Comparison of ENCODE assay signal across 21 cellular contexts in the genomic region with DNA sequence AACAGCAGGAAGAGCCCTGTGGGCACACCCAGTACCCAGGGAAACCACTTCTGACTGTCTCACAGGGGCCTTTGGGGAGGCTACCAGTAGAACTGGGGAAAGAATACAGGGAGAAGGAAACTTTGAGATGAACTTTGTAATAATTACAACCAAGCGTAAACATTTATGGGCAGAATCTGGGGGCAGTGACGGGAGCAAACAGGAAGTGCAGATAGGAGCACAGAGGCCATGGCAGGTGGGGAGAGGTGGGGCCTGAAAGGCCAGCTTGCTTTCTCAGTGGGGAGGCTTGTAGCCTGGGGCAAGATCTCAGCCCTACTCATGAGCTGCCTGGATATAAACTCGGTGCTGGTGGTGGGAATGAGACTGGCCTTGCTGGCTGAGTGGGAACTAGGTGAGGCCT.
DNase-seq lines count a peak whose midpoint lies in the region; ATAC-seq, FAIRE-seq and TF ChIP-seq lines count a peak whose summit lies in the region.
"Had no signal": no experiment of that assay in that cellular context is flagged by ENCODE, and none has a peak within 500 bp of the region (broad histone marks: within the 10 kb centered on the region; RNA-seq: fewer than 3 reads in every experiment).

No MANE protein-coding gene starts in this region.

- in situ Hi-C loops in HepG2 (cut with HindIII; ENCODE audit: extremely low pct_ligation_motif_present, low pct_unique_long_range_greater_than_20kb): no loop called here

- peak overlapping the region; percentile 38 for H3K4me3 Mint-ChIP-seq in neural progenitor cell
- H3K4me3 Mint-ChIP-seq: CD4-positive, CD25-positive, alpha-beta regulatory T cell; IgD-negative memory B cell had no signal

- TF ChIP-seq EP300 in HepG2 (IDR thresholded peaks at IDR 0.05; ENCODE audit: low read depth in 2 of 2, low read length in 2 of 2) (no peak), HepG2 (CRISPR knock-in tag; IDR thresholded peaks at IDR 0.05; ENCODE audit: borderline replicate concordance) (no peak), H1 (IDR thresholded peaks at IDR 0.05; ENCODE audit: borderline replicate concordance in 1 of 2, low read depth in 2 of 2, low read length in 2 of 2) (no peak)

- no peaks in the 10 kb centered on the region for H3F3A ChIP-seq in neural progenitor cell (ENCODE audit: low read depth)

- H3K27me3 Mint-ChIP-seq in neural progenitor cell (ENCODE audit: insufficient read depth, low read depth): peaks cover 5% of the 10 kb centered on the region
- H3K27me3 Mint-ChIP-seq: CD4-positive, CD25-positive, alpha-beta regulatory T cell had no signal

- H3K79me2 ChIP-seq in HepG2 (ENCODE audit: insufficient read depth, low read length): no peaks in the 10 kb centered on the region
- no peaks in the 10 kb centered on the region for H3K79me2 ChIP-seq in H1 (ENCODE audit: control insufficient read depth in 1 of 2, insufficient read depth in 2 of 2, low read length in 2 of 2)
- H3K79me2 ChIP-seq in neural progenitor cell (ENCODE audit: low read depth): peaks cover 8% of the 10 kb centered on the region

- no peaks in the 10 kb centered on the region for H3K79me1 ChIP-seq in H1 (ENCODE audit: low read depth, low read length)

- no peak overlapping the region for H2AK5ac ChIP-seq in H1 (ENCODE audit: low read depth, low read length)

- ATAC-seq in HepG2 (no peak), right lobe of liver (no peak), HG02642 (IDR thresholded peaks at IDR 0.05; ENCODE audit: poor library complexity, unreplicated experiment) (no peak)
- ATAC-seq: HCT116 had no signal

- H2BK15ac ChIP-seq in H1 (ENCODE audit: low read length): no peak overlapping the region

- no peak overlapping the region for H2BK20ac ChIP-seq in H1 (ENCODE audit: low read length)

- H4K8ac ChIP-seq in H1 (ENCODE audit: extremely low read depth, insufficient read depth, low read length): no peak overlapping the region

- peaks cover 73% of the 10 kb centered on the region for H3K9me3 Mint-ChIP-seq in neural progenitor cell

- no peak overlapping the region for H2BK120ac ChIP-seq in H1 (replicated peaks; ENCODE audit: low read depth, low read length)

- TF ChIP-seq CTCF in HepG2 (CRISPR knock-in tag; IDR thresholded peaks at IDR 0.05): no peak
- TF ChIP-seq CTCF in right lobe of liver (IDR thresholded peaks at IDR 0.05): no peak
- no peak for TF ChIP-seq CTCF in H1 (IDR thresholded peaks at IDR 0.05; ENCODE audit: control extremely low read depth in 1 of 3, insufficient read depth in 1 of 3, low read depth in 1 of 3, low read length in 3 of 3)
- TF ChIP-seq CTCF in neural progenitor cell (IDR thresholded peaks at IDR 0.05): no peak

- TF ChIP-seq POLR2A in HepG2 (IDR thresholded peaks at IDR 0.05; ENCODE audit: insufficient read depth in 1 of 2, low read depth in 2 of 2, low read length in 2 of 2) (no peak), right lobe of liver (IDR thresholded peaks at IDR 0.05) (no peak), H1 (IDR thresholded peaks at IDR 0.05; ENCODE audit: control extremely low read depth in 1 of 2, low read depth in 2 of 2, low read length in 2 of 2) (no peak)

- no peak overlapping the region for H2BK12ac ChIP-seq in H1 (ENCODE audit: low read depth, low read length)

- no peak overlapping the region for H3K14ac ChIP-seq in H1 (ENCODE audit: insufficient read length)

- H3K9me3 ChIP-seq in HepG2 (ENCODE audit: low read length) (no peaks in the 10 kb centered on the region), right lobe of liver (no peaks in the 10 kb centered on the region), H1 (ENCODE audit: insufficient read depth in 2 of 2, low read depth in 1 of 2, low read length in 1 of 2) (peaks cover 0 to 3% of the 10 kb centered on the region in 2 experiments; a peak in 2 of 4 replicates), neural progenitor cell (ENCODE audit: low read depth) (no peaks in the 10 kb centered on the region)

- no peaks in the 10 kb centered on the region for H3K27me3 ChIP-seq in HepG2 (ENCODE audit: control insufficient read depth in 1 of 2, insufficient read depth in 2 of 2, low read length in 2 of 2)
- H3K27me3 ChIP-seq in right lobe of liver: no peaks in the 10 kb centered on the region
- no peaks in the 10 kb centered on the region for H3K27me3 ChIP-seq in H1 (replicated peaks in 1 of 4; ENCODE audit: control insufficient read depth in 3 of 4, extremely low read depth in 1 of 4, insufficient read depth in 3 of 4, low read length in 3 of 4)
- no peaks in the 10 kb centered on the region for H3K27me3 ChIP-seq in neural progenitor cell
- H3K27me3 ChIP-seq: BLaER1 treated with 17β-estradiol and CSF1 and Interleukin-3, amounts not matched to agents 10 nM and 100 nM had no signal

- no peaks in the 10 kb centered on the region for H4K20me1 ChIP-seq in HepG2 (ENCODE audit: insufficient read depth, low read length)
- H4K20me1 ChIP-seq in H1 (replicated peaks in 1 of 2; ENCODE audit: control insufficient read depth in 1 of 2, insufficient read depth in 2 of 2, low read length in 2 of 2): no peaks in the 10 kb centered on the region
- H4K20me1 ChIP-seq in neural progenitor cell (ENCODE audit: low read depth): no peaks in the 10 kb centered on the region
- H4K20me1 ChIP-seq: BLaER1 treated with 17β-estradiol and CSF1 and Interleukin-3, amounts not matched to agents 10 nM and 100 nM had no signal

- TF ChIP-seq RAD21 in HepG2 (CRISPR knock-in tag; IDR thresholded peaks at IDR 0.05) (no peak), H1 (IDR thresholded peaks at IDR 0.05 in 1 of 2, conservative IDR thresholded peaks at IDR 0.05 in 1 of 2; ENCODE audit: low read depth in 2 of 2, low read length in 2 of 2) (no peak)

- 94% methylated on average over 2 of the region's 3 CpGs for WGBS in HepG2 (ENCODE audit: low lambda C conversion rate)
- 100% methylated on average over 1 of the region's 3 CpGs for WGBS in right lobe of liver (ENCODE audit: insufficient coverage, low coverage, low lambda C conversion rate, missing lambda C conversion rate)
- WGBS in H1 (ENCODE audit: extremely low coverage in 1 of 2, insufficient coverage in 1 of 2, insufficient read length in 1 of 2, insufficient replicate concordance in 2 of 2, low coverage in 1 of 2, low lambda C conversion rate in 2 of 2, missing lambda C conversion rate in 1 of 2), 2 experiments: 96% methylated on average over 3 of the region's 3 CpGs; no CpG with 5 or more reads in 1 of the 2 experiments

- peaks cover 86% of the 10 kb centered on the region for H3K36me3 Mint-ChIP-seq in neural progenitor cell
- H3K36me3 Mint-ChIP-seq: CD4-positive, CD25-positive, alpha-beta regulatory T cell; IgD-negative memory B cell had no signal

- H3K56ac ChIP-seq in H1 (replicated peaks; ENCODE audit: insufficient read length, low read depth, low read length): no peak overlapping the region

- H2BK5ac ChIP-seq in H1 (ENCODE audit: low read depth, low read length): 0 out of 2 replicates have a peak overlapping the region, but pooled peaks have one; percentile 35

- no peak overlapping the region for H3K4me3 ChIP-seq in HepG2 (replicated peaks in 1 of 3; ENCODE audit: insufficient read depth in 1 of 3, low read depth in 2 of 3, low read length in 3 of 3)
- H3K4me3 ChIP-seq in right lobe of liver: no peak overlapping the region
- H3K4me3 ChIP-seq in H1 (ENCODE audit: extremely low read depth in 1 of 4, insufficient read depth in 2 of 4, low read depth in 3 of 4, low read length in 4 of 4): no peak overlapping the region
- no peak overlapping the region for H3K4me3 ChIP-seq in neural progenitor cell

- POLR2A ChIA-PET in HepG2 (lab: Yijun Ruan, JAX) (no interaction called here), H1 (lab: Charles Lee; ENCODE audit: partially characterized antibody) (no interaction called here)

- H3K9ac ChIP-seq in HepG2 (ENCODE audit: insufficient read depth, low read depth, low read length) (no peak overlapping the region), H1 (replicated peaks in 1 of 4; ENCODE audit: extremely low read depth in 1 of 4, low read depth in 3 of 4, low read length in 3 of 4) (no peak overlapping the region), neural progenitor cell (no peak overlapping the region)
- H3K9ac ChIP-seq: BLaER1 treated with 17β-estradiol and CSF1 and Interleukin-3, amounts not matched to agents 10 nM and 100 nM had no signal

- H3K4me2 ChIP-seq in HepG2 (ENCODE audit: low read depth, low read length) (no peak overlapping the region), H1 (ENCODE audit: insufficient read depth in 1 of 2, low read depth in 2 of 2, low read length in 2 of 2) (no peak overlapping the region), neural progenitor cell (no peak overlapping the region)

- no peak overlapping the region for H4K91ac ChIP-seq in H1 (replicated peaks; ENCODE audit: insufficient read length, low read length)

- DNase-seq in HepG2 (ENCODE audit: low spot score) (no peak), right lobe of liver (no peak), H1 (ENCODE audit: low read depth in 1 of 2, low spot score in 2 of 2) (no peak), neural progenitor cell (ENCODE audit: low spot score) (no peak), NCI-H1436 treated with DMSO at 0.1 percent for 48 hours (lab: John Stamatoyannopoulos, UW) (no peak), NCI-H2029 (lab: John Stamatoyannopoulos, UW) (no peak)
- DNase-seq: 8988T; AML-193; Calu3; CD4-positive, CD25-positive, alpha-beta regulatory T cell; DMS 273 treated with DMSO at 0.1 percent for 48 hours; EL; GDM1; KG1 had no signal

- no peak overlapping the region; the same call in 1 of the 2 replicates for H3K18ac ChIP-seq in H1 (ENCODE audit: extremely low read depth, low read length)

- H3K27ac Mint-ChIP-seq in neural progenitor cell: peak overlapping the region; percentile 44
- H3K27ac Mint-ChIP-seq: CD4-positive, CD25-positive, alpha-beta regulatory T cell; IgD-negative memory B cell had no signal

- H3K23ac ChIP-seq in H1 (ENCODE audit: insufficient read length): no peak overlapping the region

- H3K4me1 ChIP-seq in HepG2 (ENCODE audit: insufficient read depth, low read length) (peaks cover 8% of the 10 kb centered on the region), right lobe of liver (no peaks in the 10 kb centered on the region), H1 (replicated peaks in 1 of 4; ENCODE audit: control insufficient read depth in 3 of 4, insufficient read depth in 4 of 4, low read length in 3 of 4) (no peaks in the 10 kb centered on the region), neural progenitor cell (no peaks in the 10 kb centered on the region)

- intact Hi-C loops in HepG2 (cut with micrococcal nuclease; ENCODE audit: unreplicated experiment): no loop called here
- intact Hi-C loops in right lobe of liver (cut with DNase I): no loop called here

- H2AFZ ChIP-seq in HepG2 (ENCODE audit: low read length): no peak overlapping the region
- no peak overlapping the region for H2AFZ ChIP-seq in H1 (ENCODE audit: low read length)
- no peak overlapping the region for H2AFZ ChIP-seq in neural progenitor cell (replicated peaks)

- no TSS peak for BruUV-seq in HepG2 (replicated peaks; lab: Mats Ljungman, UMichigan)

- no peak overlapping the region for H3K27ac ChIP-seq in HepG2 (ENCODE audit: extremely low read length, insufficient read depth, low read length)
- no peak overlapping the region for H3K27ac ChIP-seq in right lobe of liver
- H3K27ac ChIP-seq in H1 (ENCODE audit: low read depth, low read length): no peak overlapping the region
- H3K27ac ChIP-seq in neural progenitor cell: no peak overlapping the region
- H3K27ac ChIP-seq: BLaER1 treated with 17β-estradiol and CSF1 and Interleukin-3, amounts not matched to agents 10 nM and 100 nM had no signal

- H3K4me1 Mint-ChIP-seq in neural progenitor cell: no peaks in the 10 kb centered on the region
- H3K4me1 Mint-ChIP-seq: CD4-positive, CD25-positive, alpha-beta regulatory T cell; IgD-negative memory B cell had no signal

- H3K36me3 ChIP-seq in HepG2 (replicated peaks in 1 of 2; ENCODE audit: control insufficient read depth in 1 of 2, insufficient read depth in 2 of 2, low read length in 2 of 2): no peaks in the 10 kb centered on the region; a peak in 1 of 5 replicates
- no peaks in the 10 kb centered on the region for H3K36me3 ChIP-seq in right lobe of liver
- H3K36me3 ChIP-seq in H1 (ENCODE audit: control insufficient read depth in 2 of 4, insufficient read depth in 4 of 4, low read length in 3 of 4): peaks cover 0 to 6% (median 3%) of the 10 kb centered on the region in 4 experiments; a peak in 2 of 8 replicates
- H3K36me3 ChIP-seq in neural progenitor cell: no peaks in the 10 kb centered on the region

- no peak overlapping the region for H3K4ac ChIP-seq in H1 (replicated peaks; ENCODE audit: insufficient read length, low read depth, low read length)

- H4K5ac ChIP-seq in H1 (ENCODE audit: insufficient read length, low read depth, low read length): no peak overlapping the region

- H3K23me2 ChIP-seq in H1 (ENCODE audit: low read depth, low read length): no peaks in the 10 kb centered on the region

- CTCF ChIA-PET in HepG2 (lab: Yijun Ruan, JAX; ENCODE audit: low intra/inter-chr PET ratio, low total read pairs) (no interaction called here), H1 (lab: Charles Lee; ENCODE audit: partially characterized antibody) (no interaction called here)

- FAIRE-seq in HepG2 (lab: Jason Lieb, UNC) (no peak), H1 (lab: Jason Lieb, UNC) (no peak)
- FAIRE-seq: GM12892, GM19239, H54 had no signal
